Comparison of ENCODE assay signal across 17 cellular contexts in genomic region chr2:164657129-164657528, GRCh38. TPM values are rescaled to one million over a fixed set of nuclear protein-coding genes. Genes with fewer than 3 reads are reported as not detected.
DNase-seq lines count a peak whose midpoint lies in the region; TF ChIP-seq lines count a peak whose summit lies in the region.
"Had no signal": no experiment of that assay in that cellular context is flagged by ENCODE, and none has a peak within 500 bp of the region (broad histone marks: within the 10 kb centered on the region; RNA-seq: fewer than 3 reads in every experiment).

No MANE protein-coding gene starts in this region.

- DNase-seq in MCF 10A (ENCODE audit: unreplicated experiment): peak; percentile 52
- DNase-seq in breast epithelium (ENCODE audit: low spot score in 2 of 2): no peak
- DNase-seq in adipocyte (ENCODE audit: low read depth): peak; percentile 42
- peak; percentile 56 to 78 for DNase-seq in foreskin fibroblast
- no peak for DNase-seq in NCI-H446 treated with DMSO at 0.1 percent for 48 hours (lab: John Stamatoyannopoulos, UW)
- no peak for DNase-seq in NCI-H82 treated with DMSO at 0.1 percent for 48 hours (lab: John Stamatoyannopoulos, UW; ENCODE audit: unreplicated experiment)
- DNase-seq in NK-92 treated with Interleukin-12 subunit alpha and Interleukin-12 subunit beta, amount 100 ng/mL, for 24 hours (lab: John Stamatoyannopoulos, UW): no peak
- no peak for DNase-seq in activated CD4-positive, alpha-beta memory T cell treated with anti-CD3 and anti-CD28 coated beads for 36 hours
- DNase-seq: activated T-cell treated with anti-CD3 and anti-CD28 coated beads, Interleukin-2, amount 50 U/mL, for 48 hours; endodermal cell; GOT3; stimulated activated CD4-positive, alpha-beta T cell treated with anti-CD3 and anti-CD28 coated beads, Interleukin-15, amount 100 ng/mL, for 24 hours; T-cell had no signal

- H3K36me3 ChIP-seq in breast epithelium (no peaks in the 10 kb centered on the region), adipocyte (ENCODE audit: control insufficient read depth, insufficient read depth, low read length, severe bottlenecking) (no peaks in the 10 kb centered on the region)

- CTCF ChIA-PET in MCF 10A (lab: Yijun Ruan, JAX): interaction anchor here (0.6 to 1.7 kb wide), 4 partner anchors 35 to 927 kb away, joined by 3 to 4 read pairs (median 4); no protein-coding TSS in a partner anchor
- CTCF ChIA-PET in activated CD4-positive, alpha-beta memory T cell treated with anti-CD3 and anti-CD28 coated beads for 36 hours (lab: Charles Lee): no interaction called here

- no peaks in the 10 kb centered on the region for H3K4me1 Mint-ChIP-seq in MCF 10A (ENCODE audit: insufficient read depth, unreplicated experiment)
- no peaks in the 10 kb centered on the region for H3K4me1 Mint-ChIP-seq in activated CD4-positive, alpha-beta memory T cell treated with anti-CD3 and anti-CD28 coated beads for 36 hours (ENCODE audit: low read depth)
- H3K4me1 Mint-ChIP-seq: brain, endodermal cell, T-cell had no signal

- peak overlapping the region; percentile 16 for H3K27ac Mint-ChIP-seq in MCF 10A (ENCODE audit: low read depth, unreplicated experiment)
- H3K27ac Mint-ChIP-seq in activated CD4-positive, alpha-beta memory T cell treated with anti-CD3 and anti-CD28 coated beads for 36 hours: no peak overlapping the region
- H3K27ac Mint-ChIP-seq: brain, endodermal cell, T-cell had no signal

- H3K27ac ChIP-seq in breast epithelium: no peak overlapping the region
- H3K27ac ChIP-seq: 22Rv1, tibial nerve had no signal

- no TSS peak for BruUV-seq in MCF 10A (replicated peaks; lab: Mats Ljungman, UMichigan)

- H3K4me1 ChIP-seq in breast epithelium (no peaks in the 10 kb centered on the region), adipocyte (ENCODE audit: control insufficient read depth, insufficient read depth, low read length) (peaks cover 34% of the 10 kb centered on the region)

- H3K9me3 ChIP-seq in breast epithelium (no peaks in the 10 kb centered on the region), adipocyte (ENCODE audit: control insufficient read depth, low read length) (peaks cover 4% of the 10 kb centered on the region)
- H3K9me3 ChIP-seq: tibial nerve had no signal

- TF ChIP-seq POLR2A in breast epithelium (IDR thresholded peaks at IDR 0.05): no peak

- H3K9me3 Mint-ChIP-seq in MCF 10A (ENCODE audit: unreplicated experiment): no peaks in the 10 kb centered on the region
- H3K9me3 Mint-ChIP-seq in activated CD4-positive, alpha-beta memory T cell treated with anti-CD3 and anti-CD28 coated beads for 36 hours: peaks cover 7% of the 10 kb centered on the region
- H3K9me3 Mint-ChIP-seq: endodermal cell had no signal

- POLR2A ChIA-PET in MCF 10A (lab: Yijun Ruan, JAX): interaction anchor here (0.6 to 0.8 kb wide), 2 partner anchors 16 to 38 kb away, joined by 3 read pairs; no protein-coding TSS in a partner anchor
- POLR2A ChIA-PET in activated CD4-positive, alpha-beta memory T cell treated with anti-CD3 and anti-CD28 coated beads for 36 hours (lab: Charles Lee): no interaction called here

- H3K4me3 ChIP-seq in breast epithelium: no peak overlapping the region
- H3K4me3 ChIP-seq in adipocyte (ENCODE audit: low read length): no peak overlapping the region
- H3K4me3 ChIP-seq in foreskin fibroblast (ENCODE audit: low read depth in 1 of 2, low read length in 2 of 2): no peak overlapping the region
- H3K4me3 ChIP-seq: GM12878, tibial nerve had no signal

- no peak overlapping the region for H3K4me3 Mint-ChIP-seq in MCF 10A (ENCODE audit: unreplicated experiment)
- H3K4me3 Mint-ChIP-seq in activated CD4-positive, alpha-beta memory T cell treated with anti-CD3 and anti-CD28 coated beads for 36 hours: no peak overlapping the region
- H3K4me3 Mint-ChIP-seq: brain, endodermal cell, T-cell had no signal

- no peak overlapping the region for H3K9ac ChIP-seq in adipocyte (ENCODE audit: low read length)

- H3K27me3 ChIP-seq in breast epithelium (no peaks in the 10 kb centered on the region), adipocyte (replicated peaks; ENCODE audit: control insufficient read depth, insufficient read depth, low read length) (no peaks in the 10 kb centered on the region)
- H3K27me3 ChIP-seq: tibial nerve had no signal

- TF ChIP-seq CTCF in MCF 10A (IDR thresholded peaks at IDR 0.05; ENCODE audit: unreplicated experiment): no peak
- no peak for TF ChIP-seq CTCF in breast epithelium (IDR thresholded peaks at IDR 0.05)
- no peak for TF ChIP-seq CTCF in foreskin fibroblast (IDR thresholded peaks at IDR 0.05; ENCODE audit: low read depth, low read length)

- no peaks in the 10 kb centered on the region for H3K36me3 Mint-ChIP-seq in MCF 10A (ENCODE audit: insufficient read depth, unreplicated experiment)
- no peaks in the 10 kb centered on the region for H3K36me3 Mint-ChIP-seq in activated CD4-positive, alpha-beta memory T cell treated with anti-CD3 and anti-CD28 coated beads for 36 hours
- H3K36me3 Mint-ChIP-seq: brain, T-cell had no signal

- intact Hi-C loops in MCF 10A (cut with micrococcal nuclease): no loop called here
- intact Hi-C loops in breast epithelium (cut with DNase I; ENCODE audit: low total_unique reads): no loop called here
- intact Hi-C loops in activated CD4-positive, alpha-beta memory T cell treated with anti-CD3 and anti-CD28 coated beads for 36 hours (cut with micrococcal nuclease): no loop called here

- no peaks in the 10 kb centered on the region for H3K27me3 Mint-ChIP-seq in MCF 10A (ENCODE audit: insufficient read depth, unreplicated experiment)
- H3K27me3 Mint-ChIP-seq in activated CD4-positive, alpha-beta memory T cell treated with anti-CD3 and anti-CD28 coated beads for 36 hours: no peaks in the 10 kb centered on the region
- H3K27me3 Mint-ChIP-seq: brain, T-cell had no signal

RNA-seq across cellular contexts. Expression of gene GRB14, which starts 35.8 kb away (rescaled TPM):
- total RNA-seq in MCF 10A (2022) (1.5 and 2.0 TPM in 2 replicates), breast epithelium (10 to 100 TPM in 1 of 3 donors, 1 to 10 TPM in 2; 2.5 to 13.1 (median 4.6) TPM)
- not detected for total RNA-seq in activated CD4-positive, alpha-beta memory T cell treated with anti-CD3 and anti-CD28 coated beads for 36 hours
- total RNA-seq: GM12878, T-cell had no signal

Comparison
In these comparisons a context has a peak if more than half of its experiments do, and no peak if none do; other contexts are left out.
1. DNase-seq: peak in MCF 10A (single experiment), adipocyte (single experiment) and foreskin fibroblast (2 of 2); none in breast epithelium (0 of 2), NCI-H446 treated with DMSO at 0.1 percent for 48 hours (single experiment), NCI-H82 treated with DMSO at 0.1 percent for 48 hours (single experiment), NK-92 treated with Interleukin-12 subunit alpha and Interleukin-12 subunit beta, amount 100 ng/mL, for 24 hours (single experiment) and activated CD4-positive, alpha-beta memory T cell treated with anti-CD3 and anti-CD28 coated beads for 36 hours (single experiment).